In the genomic region with DNA sequence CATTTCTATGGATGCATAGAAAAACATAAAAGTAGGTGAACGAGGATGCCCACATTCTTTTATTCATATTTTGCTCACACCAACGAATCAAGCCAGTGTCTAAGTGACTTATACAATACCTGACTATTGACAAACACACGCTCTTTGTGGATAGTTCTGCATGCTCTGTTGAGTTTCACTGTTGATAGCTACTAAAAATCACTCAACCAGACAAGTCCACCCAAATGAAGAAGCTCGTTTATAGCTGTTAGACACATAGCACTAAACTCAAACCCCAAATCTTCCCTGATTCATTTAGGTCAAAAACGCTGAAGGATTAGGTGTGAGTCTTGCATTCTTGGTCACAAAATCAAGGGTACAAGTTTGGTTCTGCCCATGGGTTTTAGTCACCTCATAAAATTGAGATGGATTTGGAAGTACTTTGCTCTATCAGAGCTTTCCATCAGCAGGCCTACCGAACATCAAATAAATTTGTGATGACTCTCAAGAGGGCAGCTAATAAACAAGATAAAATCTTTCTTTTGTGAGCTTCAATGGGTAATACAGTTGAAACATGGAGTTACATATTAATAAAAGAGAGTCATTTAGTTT, we compare ENCODE assay signal across 16 cellular contexts.
DNase-seq lines count a peak whose midpoint lies in the region; ATAC-seq, FAIRE-seq and TF ChIP-seq lines count a peak whose summit lies in the region.
"Had no signal": no experiment of that assay in that cellular context is flagged by ENCODE, and none has a peak within 500 bp of the region (broad histone marks: within the 10 kb centered on the region; RNA-seq: fewer than 3 reads in every experiment).

No MANE protein-coding gene starts in this region.

- ATAC-seq in HG03159 (IDR thresholded peaks at IDR 0.05; ENCODE audit: unreplicated experiment) = no peak
- ATAC-seq: T-cell had no signal

- H3K27ac ChIP-seq in 22Rv1 = peak overlapping the region; percentile 45

- DNase-seq in DMS153 (lab: John Stamatoyannopoulos, UW) = peak; percentile 59
- DNase-seq in LNCaP clone FGC (ENCODE audit: low read depth) = peak; percentile 74
- peak; percentile 20 for DNase-seq in RCC 7860 (ENCODE audit: low spot score)
- DNase-seq in SHP77 treated with DMSO at 0.1 percent for 48 hours (lab: John Stamatoyannopoulos, UW) = no peak
- no peak for DNase-seq in NCI-H446 (lab: John Stamatoyannopoulos, UW)
- DNase-seq: COR-L47, DND-41, HCEC 1CT, NCI-H1694, NCI-H2171, NCI-H446 treated with DMSO at 0.1 percent for 48 hours, NCI-H774, T-cell, T-helper 9 cell had no signal

- no peak for TF ChIP-seq CTCF in 22Rv1 (IDR thresholded peaks at IDR 0.05)
- no peak for TF ChIP-seq CTCF in LNCaP clone FGC (IDR thresholded peaks at IDR 0.05; ENCODE audit: control insufficient read depth, extremely low read depth, insufficient read depth)

- FAIRE-seq in RCC 7860 (lab: Jason Lieb, UNC) = peak; percentile 66

- no peak overlapping the region for H3K4me3 ChIP-seq in LNCaP clone FGC (ENCODE audit: low read depth, low read length)

Comparison
In these comparisons a context has a peak if more than half of its experiments do, and no peak if none do; other contexts are left out.
1. DNase-seq: peak in DMS153 (single experiment), LNCaP clone FGC (single experiment) and RCC 7860 (single experiment); none in SHP77 treated with DMSO at 0.1 percent for 48 hours (single experiment) and NCI-H446 (0 of 2).